In the genomic region with DNA sequence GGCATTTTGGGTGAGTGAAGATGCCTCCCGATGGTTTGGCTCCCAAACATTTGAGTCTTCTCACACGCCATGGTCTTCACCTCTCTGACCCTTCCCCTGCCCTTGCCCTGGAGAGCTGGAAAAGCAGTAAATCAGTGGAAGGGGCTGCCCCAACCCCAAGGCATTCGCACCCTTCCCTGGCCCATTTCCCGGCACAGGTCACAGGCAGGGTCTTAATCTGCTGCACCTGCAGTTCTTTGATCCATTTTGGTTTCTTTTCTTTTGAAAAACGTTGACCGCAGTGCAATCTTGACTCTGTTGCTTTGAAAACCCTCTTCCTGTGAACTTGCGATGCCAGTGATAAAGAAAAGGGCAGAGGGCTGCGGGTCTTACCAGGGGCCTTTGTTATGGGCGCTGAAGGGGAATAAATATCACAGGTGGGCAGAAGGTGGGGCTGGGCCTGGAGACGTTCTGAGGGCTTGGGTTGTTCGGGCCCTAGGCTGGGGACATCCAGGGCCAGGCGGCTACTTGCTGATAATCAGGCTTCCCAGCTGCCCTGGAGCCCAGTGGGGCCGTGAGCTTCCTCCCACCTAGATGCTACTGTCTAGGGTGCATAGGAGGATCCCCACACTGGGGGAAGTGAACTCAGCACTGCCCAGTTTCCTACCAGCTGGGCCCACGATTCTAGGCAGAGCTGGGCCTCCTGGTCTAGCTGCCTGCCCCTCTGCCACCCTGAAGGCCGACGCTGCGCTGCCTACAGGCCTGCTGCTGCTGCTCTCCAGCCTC, we compare ENCODE assay signal across 8 cellular contexts. TPM values are rescaled to one million over a fixed set of nuclear protein-coding genes. Genes with fewer than 3 reads are reported as not detected.
DNase-seq lines count a peak whose midpoint lies in the region; ATAC-seq and TF ChIP-seq lines count a peak whose summit lies in the region.
"Had no signal": no experiment of that assay in that cellular context is flagged by ENCODE, and none has a peak within 500 bp of the region (broad histone marks: within the 10 kb centered on the region; RNA-seq: fewer than 3 reads in every experiment).

No MANE protein-coding gene starts in this region.

- H3K27me3 ChIP-seq in naive thymus-derived CD4-positive, alpha-beta T cell (ENCODE audit: control insufficient read depth in 2 of 2, insufficient read depth in 2 of 2, low read length in 2 of 2): no peaks in the 10 kb centered on the region
- no peaks in the 10 kb centered on the region for H3K27me3 ChIP-seq in transverse colon

- peaks cover 45 to 65% of the 10 kb centered on the region in 2 donors for H3K4me1 ChIP-seq in naive thymus-derived CD4-positive, alpha-beta T cell (ENCODE audit: control insufficient read depth in 2 of 2, insufficient read depth in 2 of 2, low read length in 2 of 2)
- H3K4me1 ChIP-seq in transverse colon: peaks cover 7 to 37% (median 12%) of the 10 kb centered on the region in 4 donors

- no peaks in the 10 kb centered on the region for H3K27me3 Mint-ChIP-seq in activated naive CD8-positive, alpha-beta T cell treated with anti-CD3 and anti-CD28 coated beads for 36 hours
- no peaks in the 10 kb centered on the region for H3K27me3 Mint-ChIP-seq in naive thymus-derived CD4-positive, alpha-beta T cell

- intact Hi-C loops in naive thymus-derived CD4-positive, alpha-beta T cell (cut with micrococcal nuclease): loop anchor here (1.0 to 10.0 kb wide), 5 partner anchors 11 to 182 kb away; partner anchors contain the start of genes AHCYL1 (in 2 of the 2) and GSTM3 (in 1 of the 2)
- intact Hi-C loops in transverse colon (cut with DNase I; ENCODE audit: low total_unique reads): loop anchor here (10.0 kb wide), 1 partner anchor 52 kb away; no protein-coding TSS in a partner anchor

- H3K4me3 ChIP-seq in naive thymus-derived CD4-positive, alpha-beta T cell (ENCODE audit: low read length): peak overlapping the region; percentile 46
- no peak overlapping the region for H3K4me3 ChIP-seq in transverse colon

- peak; percentile 73 for DNase-seq in activated CD4-positive, alpha-beta T cell treated with anti-CD3 and anti-CD28 coated beads for 48 hours
- peak; percentile 50 for DNase-seq in activated naive CD8-positive, alpha-beta T cell treated with anti-CD3 and anti-CD28 coated beads for 36 hours
- peak in 8 of 9 donors; percentile 57 to 80 (median 70) for DNase-seq in naive thymus-derived CD4-positive, alpha-beta T cell
- DNase-seq in transverse colon (no peak), NCI-H1105 (lab: John Stamatoyannopoulos, UW) (no peak), ACHN (no peak)

- peak; percentile 82 for ATAC-seq in naive thymus-derived CD4-positive, alpha-beta T cell
- ATAC-seq in HG02610 (IDR thresholded peaks at IDR 0.05; ENCODE audit: unreplicated experiment): no peak
- ATAC-seq: esophagus mucosa had no signal

- TF ChIP-seq CTCF in transverse colon (IDR thresholded peaks at IDR 0.05): no peak

- peaks cover 52% of the 10 kb centered on the region for H3K4me1 Mint-ChIP-seq in activated naive CD8-positive, alpha-beta T cell treated with anti-CD3 and anti-CD28 coated beads for 36 hours
- H3K4me1 Mint-ChIP-seq in naive thymus-derived CD4-positive, alpha-beta T cell: peaks cover 55 to 86% (median 79%) of the 10 kb centered on the region in 7 donors

- H3K27ac ChIP-seq in naive thymus-derived CD4-positive, alpha-beta T cell (ENCODE audit: low read depth, low read length): peak overlapping the region; percentile 28
- peak overlapping the region; percentile 19 to 46 (median 38) for H3K27ac ChIP-seq in transverse colon

- whole genome bisulfite sequencing in transverse colon (ENCODE audit: low coverage in 1 of 2), 2 donors: 83 to 100% methylated on average over 2 to 16 of the region's 17 CpGs

- TF ChIP-seq EP300 in transverse colon (IDR thresholded peaks at IDR 0.05; ENCODE audit: low read depth): no peak

- TF ChIP-seq POLR2A in transverse colon (IDR thresholded peaks at IDR 0.05): no peak

- H3K9me3 Mint-ChIP-seq in activated naive CD8-positive, alpha-beta T cell treated with anti-CD3 and anti-CD28 coated beads for 36 hours: no peaks in the 10 kb centered on the region
- peaks cover 0 to 3% (median 0%) of the 10 kb centered on the region in 11 donors for H3K9me3 Mint-ChIP-seq in naive thymus-derived CD4-positive, alpha-beta T cell

- no peaks in the 10 kb centered on the region for H3K9me3 ChIP-seq in naive thymus-derived CD4-positive, alpha-beta T cell (ENCODE audit: control insufficient read depth in 2 of 3, low read length in 3 of 3)
- H3K9me3 ChIP-seq in transverse colon: no peaks in the 10 kb centered on the region

- no peaks in the 10 kb centered on the region for H3K36me3 Mint-ChIP-seq in activated naive CD8-positive, alpha-beta T cell treated with anti-CD3 and anti-CD28 coated beads for 36 hours
- peaks cover 0 to 7% (median 0%) of the 10 kb centered on the region in 5 donors for H3K36me3 Mint-ChIP-seq in naive thymus-derived CD4-positive, alpha-beta T cell

- CTCF ChIA-PET in naive thymus-derived CD4-positive, alpha-beta T cell (lab: Charles Lee): interaction anchor here (0.9 to 4.8 kb wide), 7 partner anchors 11 to 404 kb away, joined by 3 to 35 read pairs (median 4); partner anchors contain the start of genes AHCYL1 and SORT1

- H3K4me3 Mint-ChIP-seq in activated naive CD8-positive, alpha-beta T cell treated with anti-CD3 and anti-CD28 coated beads for 36 hours: peak overlapping the region; percentile 37
- peak overlapping the region; percentile 62 to 85 (median 79) for H3K4me3 Mint-ChIP-seq in naive thymus-derived CD4-positive, alpha-beta T cell

- peak overlapping the region; percentile 93 for H3K27ac Mint-ChIP-seq in activated naive CD8-positive, alpha-beta T cell treated with anti-CD3 and anti-CD28 coated beads for 36 hours
- H3K27ac Mint-ChIP-seq in naive thymus-derived CD4-positive, alpha-beta T cell: peak overlapping the region; percentile 84 to 98 (median 94)

- in situ Hi-C loops in transverse colon (cut with MboI; ENCODE audit: low pct_ligation_motif_present in 1 of 4, low pct_unique_long_range_greater_than_20kb in 1 of 4, low sequenced_read_pairs in 3 of 4): no loop called here
- in situ Hi-C loops in ACHN (cut with HindIII; ENCODE audit: low pct_ligation_motif_present, low pct_unique_long_range_greater_than_20kb, low sequenced_read_pairs): no loop called here

- POLR2A ChIA-PET in naive thymus-derived CD4-positive, alpha-beta T cell (lab: Charles Lee): interaction anchor here (0.7 to 4.5 kb wide), 2 partner anchors 11 to 156 kb away, joined by 3 to 37 read pairs; no protein-coding TSS in a partner anchor

- H3K36me3 ChIP-seq in naive thymus-derived CD4-positive, alpha-beta T cell (ENCODE audit: control insufficient read depth in 2 of 3, insufficient read depth in 3 of 3, low read length in 3 of 3): no peaks in the 10 kb centered on the region
- H3K36me3 ChIP-seq in transverse colon: no peaks in the 10 kb centered on the region

RNA-seq across cellular contexts. Expression of gene EPS8L3, which starts 38.6 kb away (rescaled TPM):
- total RNA-seq in activated naive CD8-positive, alpha-beta T cell treated with anti-CD3 and anti-CD28 coated beads for 36 hours: not detected
- not detected for total RNA-seq in naive thymus-derived CD4-positive, alpha-beta T cell
- not detected for polyA plus RNA-seq in naive thymus-derived CD4-positive, alpha-beta T cell
- total RNA-seq in transverse colon: 100 to 1,000 TPM; 228 to 468 (median 363) TPM
- total RNA-seq: esophagus mucosa had no signal

Comparison
In these comparisons a context has a peak if more than half of its experiments do, and no peak if none do; other contexts are left out.
1. DNase-seq: peak in activated CD4-positive, alpha-beta T cell treated with anti-CD3 and anti-CD28 coated beads for 48 hours (single experiment), activated naive CD8-positive, alpha-beta T cell treated with anti-CD3 and anti-CD28 coated beads for 36 hours (single experiment) and naive thymus-derived CD4-positive, alpha-beta T cell (8 of 9); none in transverse colon (single experiment), NCI-H1105 (single experiment) and ACHN (single experiment).
2. RNA of gene EPS8L3, which starts 38.6 kb away (total RNA-seq): 228 to 468 TPM in transverse colon; not detected in activated naive CD8-positive, alpha-beta T cell treated with anti-CD3 and anti-CD28 coated beads for 36 hours and not detected in naive thymus-derived CD4-positive, alpha-beta T cell; every median in the first group is over 100 times any median in the second.